14 cellular contexts compared by ENCODE assay signal in the genomic region with DNA sequence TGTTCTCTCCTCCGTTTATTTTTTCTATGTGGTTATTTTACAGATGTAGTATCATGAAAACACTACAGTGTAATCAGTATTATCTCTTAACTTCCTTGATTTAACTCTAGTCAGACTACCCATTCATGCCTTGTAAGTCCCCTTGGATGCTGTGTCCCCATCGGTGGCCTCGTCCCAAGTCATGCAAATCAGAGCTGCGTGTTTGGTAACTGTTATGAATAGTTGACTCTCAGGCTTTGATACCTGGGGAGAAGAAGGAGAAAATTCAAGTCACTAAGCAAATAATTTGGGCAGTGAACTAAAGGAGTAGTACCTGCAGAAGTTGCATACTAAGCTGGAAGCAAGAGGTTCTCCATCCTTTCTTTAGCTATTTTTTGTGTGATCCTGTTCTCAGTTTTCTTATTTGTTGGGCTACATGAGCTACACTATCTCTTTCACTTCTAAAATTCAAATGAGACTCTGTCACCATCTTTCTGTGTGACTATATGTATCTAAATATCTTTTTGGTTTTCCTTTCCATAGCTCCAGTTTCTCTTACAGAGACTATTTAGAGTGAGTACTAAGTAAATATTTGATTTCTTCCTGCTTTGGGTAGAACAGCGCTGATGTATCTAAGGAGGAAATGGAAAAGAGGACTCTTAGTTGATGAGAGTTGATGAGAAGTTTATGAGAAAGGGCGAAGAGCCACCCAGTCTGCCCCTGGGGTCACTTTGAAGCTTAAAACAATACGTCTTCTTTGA. TPM values are rescaled to one million over a fixed set of nuclear protein-coding genes. Genes with fewer than 3 reads are reported as not detected.
DNase-seq lines count a peak whose midpoint lies in the region; ATAC-seq, FAIRE-seq and TF ChIP-seq lines count a peak whose summit lies in the region.
"Had no signal": no experiment of that assay in that cellular context is flagged by ENCODE, and none has a peak within 500 bp of the region (broad histone marks: within the 10 kb centered on the region; RNA-seq: fewer than 3 reads in every experiment).

No MANE protein-coding gene starts in this region.

- no peak for TF ChIP-seq EP300 in H1 (IDR thresholded peaks at IDR 0.05; ENCODE audit: borderline replicate concordance in 1 of 2, low read depth in 2 of 2, low read length in 2 of 2)

- no peaks in the 10 kb centered on the region for H4K20me1 ChIP-seq in H1 (replicated peaks in 1 of 2; ENCODE audit: control insufficient read depth in 1 of 2, insufficient read depth in 2 of 2, low read length in 2 of 2)

- DNase-seq in GM12891 (ENCODE audit: insufficient read length, low spot score) (no peak), GM20000 (ENCODE audit: low spot score) (peak; percentile 21), H1 (ENCODE audit: low read depth in 1 of 2, low spot score in 2 of 2) (no peak), HPDE6-E6E7 (ENCODE audit: extremely low spot score) (no peak), NCI-H2171 treated with DMSO at 0.1 percent for 48 hours (lab: John Stamatoyannopoulos, UW) (no peak)
- DNase-seq in stimulated activated CD4-positive, alpha-beta T cell treated with anti-CD3 and anti-CD28 coated beads, Interleukin-4, amount 100 ng/mL, for 24 hours: no peak
- no peak for DNase-seq in stimulated activated CD4-positive, alpha-beta T cell treated with anti-CD3 and anti-CD28 coated beads, Interleukin-2, amount 100 ng/mL, for 48 hours
- DNase-seq: activated CD4-positive, alpha-beta T cell treated with anti-CD3 and anti-CD28 coated beads for 48 hours; foreskin keratinocyte; mesendoderm; stomach had no signal

- no peak overlapping the region for H3K14ac ChIP-seq in H1 (ENCODE audit: insufficient read length)

- H3K23ac ChIP-seq in H1 (ENCODE audit: insufficient read length): peak overlapping the region; percentile 20

- H2BK15ac ChIP-seq in H1 (ENCODE audit: low read length): no peak overlapping the region

- ATAC-seq in HG03280 (IDR thresholded peaks at IDR 0.05; ENCODE audit: unreplicated experiment): peak; percentile 56
- ATAC-seq: foreskin keratinocyte, Panc1 had no signal

- no peak overlapping the region for H2AFZ ChIP-seq in H1 (ENCODE audit: low read length)

- no peak overlapping the region for H3K56ac ChIP-seq in H1 (replicated peaks; ENCODE audit: insufficient read length, low read depth, low read length)

- POLR2A ChIA-PET in H1 (lab: Charles Lee; ENCODE audit: partially characterized antibody): interaction anchor here (1.1 kb wide), 1 partner anchor 175 kb away, joined by 3 read pairs; no protein-coding TSS in a partner anchor

- no peak overlapping the region for H4K5ac ChIP-seq in H1 (ENCODE audit: insufficient read length, low read depth, low read length)

- WGBS in H1 (ENCODE audit: extremely low coverage in 1 of 2, insufficient coverage in 1 of 2, insufficient read length in 1 of 2, insufficient replicate concordance in 2 of 2, low coverage in 1 of 2, low lambda C conversion rate in 2 of 2, missing lambda C conversion rate in 1 of 2), 2 experiments: 92% methylated on average over 7 of the region's 7 CpGs; no CpG with 5 or more reads in 1 of the 2 experiments

- no peaks in the 10 kb centered on the region for H3K79me2 ChIP-seq in H1 (ENCODE audit: control insufficient read depth in 1 of 2, insufficient read depth in 2 of 2, low read length in 2 of 2)

- H3K27ac ChIP-seq in H1 (ENCODE audit: low read depth, low read length): no peak overlapping the region
- H3K27ac ChIP-seq: foreskin keratinocyte had no signal

- H2AK5ac ChIP-seq in H1 (ENCODE audit: low read depth, low read length): no peak overlapping the region

- TF ChIP-seq POLR2A in GM12891 (IDR thresholded peaks at IDR 0.05; ENCODE audit: low read depth, low read length) (no peak), H1 (IDR thresholded peaks at IDR 0.05; ENCODE audit: control extremely low read depth in 1 of 2, low read depth in 2 of 2, low read length in 2 of 2) (no peak)

- no peak overlapping the region for H2BK5ac ChIP-seq in H1 (ENCODE audit: low read depth, low read length)

- H3K4me2 ChIP-seq in H1 (ENCODE audit: insufficient read depth in 1 of 2, low read depth in 2 of 2, low read length in 2 of 2): no peak overlapping the region

- no peaks in the 10 kb centered on the region for H3K23me2 ChIP-seq in H1 (ENCODE audit: low read depth, low read length)

- H2BK12ac ChIP-seq in H1 (ENCODE audit: low read depth, low read length): no peak overlapping the region

- H3K18ac ChIP-seq in H1 (ENCODE audit: extremely low read depth, low read length): no peak overlapping the region

- no peak overlapping the region for H4K91ac ChIP-seq in H1 (replicated peaks; ENCODE audit: insufficient read length, low read length)

- no peak overlapping the region for H3K4ac ChIP-seq in H1 (replicated peaks; ENCODE audit: insufficient read length, low read depth, low read length)

- H2BK120ac ChIP-seq in H1 (replicated peaks; ENCODE audit: low read depth, low read length): no peak overlapping the region

- H3K79me1 ChIP-seq in H1 (ENCODE audit: low read depth, low read length): no peaks in the 10 kb centered on the region

- H3K9ac ChIP-seq in H1 (replicated peaks in 1 of 4; ENCODE audit: extremely low read depth in 1 of 4, low read depth in 3 of 4, low read length in 3 of 4): no peak overlapping the region

- H3K4me1 ChIP-seq in H1 (replicated peaks in 1 of 4; ENCODE audit: control insufficient read depth in 3 of 4, insufficient read depth in 4 of 4, low read length in 3 of 4): no peaks in the 10 kb centered on the region
- H3K4me1 ChIP-seq: foreskin keratinocyte had no signal

- peak; percentile 90 for FAIRE-seq in GM12891 (lab: Jason Lieb, UNC)
- no peak for FAIRE-seq in H1 (lab: Jason Lieb, UNC)

- H4K8ac ChIP-seq in H1 (ENCODE audit: extremely low read depth, insufficient read depth, low read length): no peak overlapping the region

- TF ChIP-seq RAD21 in H1 (IDR thresholded peaks at IDR 0.05 in 1 of 2, conservative IDR thresholded peaks at IDR 0.05 in 1 of 2; ENCODE audit: low read depth in 2 of 2, low read length in 2 of 2): no peak

- TF ChIP-seq CTCF in GM20000 (IDR thresholded peaks at IDR 0.05; ENCODE audit: extremely low read depth, missing control alignments) (no peak), H1 (IDR thresholded peaks at IDR 0.05; ENCODE audit: control extremely low read depth in 1 of 3, insufficient read depth in 1 of 3, low read depth in 1 of 3, low read length in 3 of 3) (no peak)

- no peak overlapping the region for H3K4me3 ChIP-seq in H1 (ENCODE audit: extremely low read depth in 1 of 4, insufficient read depth in 2 of 4, low read depth in 3 of 4, low read length in 4 of 4)
- H3K4me3 ChIP-seq: skin epidermis, stomach had no signal

- peaks cover 0 to 1% (median 0%) of the 10 kb centered on the region in 4 experiments; a peak in 1 of 7 replicates for H3K27me3 ChIP-seq in H1 (replicated peaks in 1 of 4; ENCODE audit: control insufficient read depth in 3 of 4, extremely low read depth in 1 of 4, insufficient read depth in 3 of 4, low read length in 3 of 4)
- H3K27me3 ChIP-seq: stomach had no signal

- no peaks in the 10 kb centered on the region for H3K36me3 ChIP-seq in H1 (ENCODE audit: control insufficient read depth in 2 of 4, insufficient read depth in 4 of 4, low read length in 3 of 4)
- H3K36me3 ChIP-seq: stomach had no signal

- no peaks in the 10 kb centered on the region for H3K9me3 ChIP-seq in H1 (ENCODE audit: insufficient read depth in 2 of 2, low read depth in 1 of 2, low read length in 1 of 2)
- H3K9me3 ChIP-seq: stomach had no signal

- CTCF ChIA-PET in H1 (lab: Charles Lee; ENCODE audit: partially characterized antibody): interaction anchor here (0.7 to 1.3 kb wide), 7 partner anchors 9 to 127 kb away, joined by 3 to 4 read pairs (median 3); no protein-coding TSS in a partner anchor

- H2BK20ac ChIP-seq in H1 (ENCODE audit: low read length): no peak overlapping the region

TF ChIP-seq in GM12891, 5 proteins besides CTCF, POLR2A, EP300 and RAD21:
- peak; percentile 84; the same call in 1 of the 2 replicates for TF ChIP-seq POU2F2 (IDR thresholded peaks at IDR 0.05; ENCODE audit: low read depth, low read length)
- no peak for TF ChIP-seq TAF1 (IDR thresholded peaks at IDR 0.05; ENCODE audit: low read depth, low read length)

TF ChIP-seq in H1, 55 proteins besides CTCF, POLR2A, EP300 and RAD21:
- TF ChIP-seq SIRT6 (IDR thresholded peaks at IDR 0.05; ENCODE audit: low read length) (no peak), POLR2AphosphoS5 (IDR thresholded peaks at IDR 0.05; ENCODE audit: low read depth, low read length) (no peak), POU5F1 (IDR thresholded peaks at IDR 0.05; ENCODE audit: low read depth, low read length) (no peak), TCF12 (IDR thresholded peaks at IDR 0.05; ENCODE audit: low read depth, low read length) (no peak), YY1 (IDR thresholded peaks at IDR 0.05; ENCODE audit: low read depth, low read length) (no peak), BRCA1 (IDR thresholded peaks at IDR 0.05; ENCODE audit: low read depth, low read length) (no peak), BACH1 (IDR thresholded peaks at IDR 0.05; ENCODE audit: low read length) (no peak), SRF (IDR thresholded peaks at IDR 0.05; ENCODE audit: low read depth, low read length) (no peak), RBBP5 (IDR thresholded peaks at IDR 0.05; ENCODE audit: borderline replicate concordance, low read depth, low read length) (no peak), TBP (IDR thresholded peaks at IDR 0.05; ENCODE audit: low read depth, low read length) (no peak), BCL11A (IDR thresholded peaks at IDR 0.05; ENCODE audit: low read depth in 2 of 2, low read length in 2 of 2) (no peak), HDAC6 (IDR thresholded peaks at IDR 0.05; ENCODE audit: low read depth, low read length) (no peak), CREB1 (IDR thresholded peaks at IDR 0.05) (no peak), HDAC2 (IDR thresholded peaks at IDR 0.05; ENCODE audit: borderline replicate concordance in 1 of 2, low read depth in 2 of 2, low read length in 2 of 2) (no peak)
- TF ChIP-seq, protein P1, sequence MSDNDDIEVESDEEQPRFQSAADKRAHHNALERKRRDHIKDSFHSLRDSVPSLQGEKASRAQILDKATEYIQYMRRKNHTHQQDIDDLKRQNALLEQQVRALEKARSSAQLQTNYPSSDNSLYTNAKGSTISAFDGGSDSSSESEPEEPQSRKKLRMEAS (IDR thresholded peaks at IDR 0.05): no peak

RNA-seq across cellular contexts. Expression of a gene that starts 50.9 kb away (rescaled TPM):
- 0.78 TPM for polyA plus RNA-seq in GM12891 (2012; ENCODE audit: low read depth, missing spikeins)
- 62.5 TPM in 2 replicates for total RNA-seq in H1 (2021; fragmentation: NEBNext Ultra II Directional; extraction: Animal tissue kit (Norgen Biotek cat#: 25700))
- polyA plus RNA-seq in H1 (2011; rRNA removed): 112 and 118 TPM in 2 replicates
- polyA plus RNA-seq in H1 (2011; cell fraction: cytosol; rRNA removed): 75.0 TPM
- 107 TPM for polyA plus RNA-seq in H1 (2011; cell fraction: nucleus; rRNA removed)
- polyA plus RNA-seq in H1 (2012, experiment 1 of 2): 42.1 to 48.3 TPM (median 44.3 TPM) in 4 replicates
- 34.6 TPM for polyA plus RNA-seq in H1 (2012, experiment 2 of 2)
- polyA plus RNA-seq in H1 (2013, experiment 1 of 2): 52.7 TPM
- polyA plus RNA-seq in H1 (2013, experiment 2 of 2): 58.7 TPM
- 62.0 and 65.0 TPM in 2 replicates for polyA minus RNA-seq in H1 (2011; rRNA and poly(A)+ RNA removed)
- polyA minus RNA-seq in H1 (2011; cell fraction: cytosol; rRNA and poly(A)+ RNA removed): 27.4 TPM
- 26.2 TPM for polyA minus RNA-seq in H1 (2011; cell fraction: nucleus; rRNA and poly(A)+ RNA removed)
